16 cellular contexts compared by ENCODE assay signal in the genomic region with DNA sequence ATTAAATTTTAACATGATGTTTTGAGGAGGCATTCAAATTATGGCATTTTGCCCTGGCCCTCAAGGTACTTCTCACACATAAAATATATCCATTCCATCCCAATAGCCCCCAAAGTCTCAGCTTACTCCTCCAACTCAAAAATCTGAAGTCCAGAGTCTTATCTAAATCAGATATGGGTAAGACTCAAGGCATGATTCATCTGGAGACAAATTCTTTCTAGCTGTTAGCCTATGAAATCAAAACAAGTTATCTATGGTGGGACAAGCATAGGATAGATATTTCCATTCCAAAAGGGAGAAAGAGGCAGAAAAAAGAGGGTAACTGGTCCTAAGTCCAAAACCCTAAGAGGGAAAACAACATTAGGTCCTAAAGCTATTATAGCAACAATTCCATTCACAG.
DNase-seq lines count a peak whose midpoint lies in the region; TF ChIP-seq lines count a peak whose summit lies in the region.
"Had no signal": no experiment of that assay in that cellular context is flagged by ENCODE, and none has a peak within 500 bp of the region (broad histone marks: within the 10 kb centered on the region; RNA-seq: fewer than 3 reads in every experiment).

No MANE protein-coding gene starts in this region.

- H3K27me3 ChIP-seq in tibial artery, result no peaks in the 10 kb centered on the region
- H3K27me3 ChIP-seq in vagina, result no peaks in the 10 kb centered on the region
- H3K27me3 ChIP-seq: BE2C had no signal

- no peak overlapping the region for H3K4me3 ChIP-seq in choroid plexus epithelial cell (ENCODE audit: low read depth, low read length)
- H3K4me3 ChIP-seq in fibroblast of villous mesenchyme (ENCODE audit: low read depth, low read length), result no peak overlapping the region
- no peak overlapping the region for H3K4me3 ChIP-seq in tibial artery
- no peak overlapping the region for H3K4me3 ChIP-seq in vagina
- H3K4me3 ChIP-seq: HAP-1 had no signal

- H3K9me3 ChIP-seq in tibial artery, result no peaks in the 10 kb centered on the region
- H3K9me3 ChIP-seq in vagina, result no peaks in the 10 kb centered on the region
- H3K9me3 ChIP-seq: BE2C, HAP-1 had no signal

- TF ChIP-seq CTCF in choroid plexus epithelial cell (conservative IDR thresholded peaks at IDR 0.05; ENCODE audit: low read depth, low read length) (no peak), fibroblast of villous mesenchyme (IDR thresholded peaks at IDR 0.05; ENCODE audit: insufficient read depth, low read depth, low read length) (no peak), tibial artery (IDR thresholded peaks at IDR 0.05) (no peak), GM10266 (IDR thresholded peaks at IDR 0.05; ENCODE audit: control insufficient read depth, insufficient read depth, low read depth, missing control alignments) (no peak), vagina (IDR thresholded peaks at IDR 0.05) (no peak)

- H3K4me1 Mint-ChIP-seq in immature natural killer cell, result no peaks in the 10 kb centered on the region
- H3K4me1 Mint-ChIP-seq: CD4-positive, CD25-positive, alpha-beta regulatory T cell; CD8-positive, alpha-beta memory T cell had no signal

- TF ChIP-seq POLR2A in vagina (IDR thresholded peaks at IDR 0.05), result no peak

- H3K27ac Mint-ChIP-seq in immature natural killer cell, result no peak overlapping the region
- H3K27ac Mint-ChIP-seq: CD4-positive, CD25-positive, alpha-beta regulatory T cell; CD8-positive, alpha-beta memory T cell had no signal

- H3K4me3 Mint-ChIP-seq in immature natural killer cell, result no peak overlapping the region
- H3K4me3 Mint-ChIP-seq: CD4-positive, CD25-positive, alpha-beta regulatory T cell; CD8-positive, alpha-beta memory T cell had no signal

- H3K4me1 ChIP-seq in tibial artery, result peaks cover 0 to 22% (median 17%) of the 10 kb centered on the region in 4 donors
- H3K4me1 ChIP-seq in vagina, result peaks cover 17% of the 10 kb centered on the region
- H3K4me1 ChIP-seq: BE2C, HAP-1 had no signal

- H3K36me3 ChIP-seq in tibial artery (no peaks in the 10 kb centered on the region), vagina (no peaks in the 10 kb centered on the region)
- H3K36me3 ChIP-seq: BE2C, HAP-1 had no signal

- intact Hi-C loops in tibial artery (cut with DNase I; ENCODE audit: low total_unique reads), result no loop called here
- intact Hi-C loops in vagina (cut with DNase I), result no loop called here

- H3K27ac ChIP-seq in tibial artery, result no peak overlapping the region
- no peak overlapping the region for H3K27ac ChIP-seq in vagina

- DNase-seq in amniotic epithelial cell (ENCODE audit: low read depth) (peak; percentile 74), choroid plexus epithelial cell (ENCODE audit: low read depth) (peak; percentile 43), fibroblast of villous mesenchyme (ENCODE audit: low read depth) (peak; percentile 28), tibial artery (no peak), immature natural killer cell (no peak), GM10266 (ENCODE audit: extremely low spot score) (no peak), vagina (ENCODE audit: extremely low spot score in 2 of 2) (no peak)
- DNase-seq: ACHN; BE2C; C1 segment of cervical spinal cord; CD4-positive, CD25-positive, alpha-beta regulatory T cell; CD8-positive, alpha-beta memory T cell; COR-L47; DMS 273 treated with DMSO at 0.1 percent for 48 hours; GDM1 had no signal

- H3K9me3 Mint-ChIP-seq in immature natural killer cell, result peaks cover 0 to 2% (median 0%) of the 10 kb centered on the region in 6 donors

- no peaks in the 10 kb centered on the region for H3K27me3 Mint-ChIP-seq in immature natural killer cell (ENCODE audit: low read depth in 3 of 3)
- H3K27me3 Mint-ChIP-seq: CD4-positive, CD25-positive, alpha-beta regulatory T cell had no signal

- H3K36me3 Mint-ChIP-seq in immature natural killer cell, result peaks cover 0 to 7% (median 0%) of the 10 kb centered on the region in 3 donors
- H3K36me3 Mint-ChIP-seq: CD4-positive, CD25-positive, alpha-beta regulatory T cell; CD8-positive, alpha-beta memory T cell had no signal

Comparison
In these comparisons a context has a peak if more than half of its experiments do, and no peak if none do; other contexts are left out.
1. DNase-seq: peak in amniotic epithelial cell (single experiment), choroid plexus epithelial cell (single experiment) and fibroblast of villous mesenchyme (single experiment); none in tibial artery (0 of 2), immature natural killer cell (0 of 3), GM10266 (single experiment) and vagina (0 of 2).